Comparison of ENCODE assay signal across 8 cellular contexts in the genomic region with DNA sequence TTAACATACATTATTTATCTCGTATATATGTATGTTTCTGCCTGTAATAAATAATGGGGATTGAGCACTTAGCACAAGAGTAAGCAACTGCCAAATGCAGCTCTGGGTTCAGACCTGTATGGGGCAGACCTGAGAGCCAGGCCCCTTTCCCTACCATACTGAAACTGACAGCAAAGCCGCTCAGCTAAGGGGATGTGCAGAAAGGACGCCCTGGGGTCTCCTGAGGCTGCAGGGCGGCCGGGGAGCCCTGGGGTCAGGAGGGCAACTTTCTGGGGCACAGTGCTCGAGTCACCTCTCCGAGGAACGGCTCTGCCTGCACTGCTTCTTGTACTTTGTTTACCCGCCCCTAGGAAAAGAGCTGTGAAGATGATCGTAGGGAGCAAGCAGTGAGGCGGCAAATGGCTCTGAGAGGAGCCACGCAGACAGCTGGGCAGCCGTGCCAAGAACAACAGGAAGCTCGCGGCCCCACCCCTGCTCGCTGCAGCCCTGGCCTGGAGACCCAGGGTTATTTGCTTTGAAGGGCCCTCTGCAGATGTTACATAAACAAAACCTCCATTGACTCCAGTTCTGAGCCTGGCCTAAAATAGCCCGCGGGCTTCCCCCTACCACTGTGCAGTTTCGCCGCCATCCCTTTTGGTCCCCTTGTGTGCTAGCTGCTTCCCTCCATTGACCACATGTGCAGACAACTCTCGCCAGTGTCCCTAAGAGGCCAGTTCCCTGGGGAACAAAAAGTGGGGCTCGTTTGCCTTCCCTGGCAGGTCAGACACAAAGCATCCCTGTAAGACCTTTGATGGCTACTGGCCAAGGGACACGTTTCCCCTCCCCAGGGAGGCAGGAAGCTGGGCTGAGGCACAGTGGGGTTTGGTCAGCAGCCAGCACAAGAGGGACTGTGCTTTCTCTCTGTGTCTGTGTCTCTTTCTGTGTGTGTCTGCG.
DNase-seq lines count a peak whose midpoint lies in the region; ATAC-seq and TF ChIP-seq lines count a peak whose summit lies in the region.

No MANE protein-coding gene starts in this region.

- no peaks in the 10 kb centered on the region for H3K79me2 ChIP-seq in parathyroid adenoma

- peak overlapping the region; percentile 52 for H3K4me2 ChIP-seq in parathyroid adenoma (ENCODE audit: low read length)

- no peaks in the 10 kb centered on the region for H3K9me3 Mint-ChIP-seq in activated T-cell treated with anti-CD3 and anti-CD28 coated beads, Interleukin-2, amount 50 U/mL, for 72 hours

- no peaks in the 10 kb centered on the region for H3K36me3 Mint-ChIP-seq in activated T-cell treated with anti-CD3 and anti-CD28 coated beads, Interleukin-2, amount 50 U/mL, for 72 hours (ENCODE audit: insufficient read depth in 2 of 2)

- peaks cover 24% of the 10 kb centered on the region for H3K27me3 Mint-ChIP-seq in activated T-cell treated with anti-CD3 and anti-CD28 coated beads, Interleukin-2, amount 50 U/mL, for 72 hours (ENCODE audit: low read depth)

- H3K4me1 ChIP-seq in parathyroid adenoma = no peaks in the 10 kb centered on the region

- H3K4me3 Mint-ChIP-seq in activated T-cell treated with anti-CD3 and anti-CD28 coated beads, Interleukin-2, amount 50 U/mL, for 72 hours = peak overlapping the region; percentile 62 to 70

- no peaks in the 10 kb centered on the region for H3K27me3 ChIP-seq in parathyroid adenoma (ENCODE audit: control insufficient read depth, insufficient read depth, low read length)

- no peak overlapping the region for H3K9ac ChIP-seq in parathyroid adenoma

- ATAC-seq in GM18873 (IDR thresholded peaks at IDR 0.05; ENCODE audit: low FRiP score, unreplicated experiment) (peak; percentile 79), HG03045 (IDR thresholded peaks at IDR 0.05; ENCODE audit: unreplicated experiment) (peak; percentile 80), Right ventricle myocardium inferior (peak; percentile 96)
- ATAC-seq in activated T-cell treated with anti-CD3 and anti-CD28 coated beads, Interleukin-2, amount 50 U/mL, for 72 hours (replicated peaks in 1 of 2) = peak; percentile 36 to 40

- no peak overlapping the region for H3K4me3 ChIP-seq in parathyroid adenoma (ENCODE audit: low read depth, low read length)

- DNase-seq in NCI-H2081 treated with DMSO at 0.1 percent for 48 hours (lab: John Stamatoyannopoulos, UW) = peak; percentile 76
- peak in 1 of 2 donors; percentile 3 for DNase-seq in activated T-cell treated with anti-CD3 and anti-CD28 coated beads, Interleukin-2, amount 50 U/mL, for 72 hours
- DNase-seq in Right ventricle myocardium inferior (ENCODE audit: missing footprints) = peak; percentile 88
- DNase-seq in activated CD8-positive, alpha-beta memory T cell treated with anti-CD3 and anti-CD28 coated beads for 24 hours = no peak

- TF ChIP-seq CTCF in C4-2B (conservative IDR thresholded peaks at IDR 0.05) (peak; percentile 6), parathyroid adenoma (IDR thresholded peaks at IDR 0.05) (no peak)

- intact Hi-C loops in Right ventricle myocardium inferior (cut with DNase I) = loop anchor here (2.0 kb wide), 2 partner anchors 166 to 212 kb away; no protein-coding TSS in a partner anchor

- peaks cover 13% of the 10 kb centered on the region for H3K4me1 Mint-ChIP-seq in activated T-cell treated with anti-CD3 and anti-CD28 coated beads, Interleukin-2, amount 50 U/mL, for 72 hours (ENCODE audit: low read depth)

- no peaks in the 10 kb centered on the region for H3K9me3 ChIP-seq in parathyroid adenoma (ENCODE audit: control insufficient read depth, low read length)

- H2AFZ ChIP-seq in parathyroid adenoma = peak overlapping the region; percentile 66

- no peaks in the 10 kb centered on the region for H3K36me3 ChIP-seq in parathyroid adenoma (ENCODE audit: control insufficient read depth, insufficient read depth, low read length)

- no peak overlapping the region for H3K27ac Mint-ChIP-seq in activated T-cell treated with anti-CD3 and anti-CD28 coated beads, Interleukin-2, amount 50 U/mL, for 72 hours

- peak overlapping the region; percentile 27; the same call in 1 of the 2 replicates for H3K27ac ChIP-seq in C4-2B
- H3K27ac ChIP-seq in parathyroid adenoma = no peak overlapping the region

Comparison
In these comparisons a context has a peak if more than half of its experiments do, and no peak if none do; other contexts are left out.
1. ATAC-seq: peak in every context shown above with its lines; median percentile 96 in Right ventricle myocardium inferior; 80 in HG03045; 79 in GM18873; 38 in activated T-cell treated with anti-CD3 and anti-CD28 coated beads, Interleukin-2, amount 50 U/mL, for 72 hours.